ENCODE assay signal across 8 cellular contexts in genomic region chr12:85575115-85576096, GRCh38.
DNase-seq lines count a peak whose midpoint lies in the region; ATAC-seq and TF ChIP-seq lines count a peak whose summit lies in the region.

No MANE protein-coding gene starts in this region.

- peak; percentile 97 for ATAC-seq in GM18870 (IDR thresholded peaks at IDR 0.05; ENCODE audit: unreplicated experiment)
- peak; percentile 98 for ATAC-seq in HG02973 (IDR thresholded peaks at IDR 0.05; ENCODE audit: unreplicated experiment)
- peak; percentile 97 for ATAC-seq in foreskin keratinocyte
- no peak for ATAC-seq in activated T-helper 17 cell treated with anti-CD3 and anti-CD28 coated beads, Interleukin-2, amount 50 U/mL, for 72 hours (replicated peaks)

- no peak overlapping the region for H3K27ac ChIP-seq in foreskin keratinocyte
- no peak overlapping the region for H3K27ac ChIP-seq in parathyroid adenoma

- H3K9me3 Mint-ChIP-seq in activated T-helper 17 cell treated with anti-CD3 and anti-CD28 coated beads, Interleukin-2, amount 50 U/mL, for 72 hours: peaks cover 4% of the 10 kb centered on the region

- no peaks in the 10 kb centered on the region for H3K36me3 Mint-ChIP-seq in activated T-helper 17 cell treated with anti-CD3 and anti-CD28 coated beads, Interleukin-2, amount 50 U/mL, for 72 hours (ENCODE audit: low read depth)

- H3K36me3 ChIP-seq in parathyroid adenoma (ENCODE audit: control insufficient read depth, insufficient read depth, low read length): no peaks in the 10 kb centered on the region

- DNase-seq in COLO829 (ENCODE audit: low spot score): peak; percentile 83
- peak; percentile 89 for DNase-seq in NCI-H146 (lab: John Stamatoyannopoulos, UW)
- peak; percentile 12 for DNase-seq in T1000 (lab: John Stamatoyannopoulos, UW)
- peak; percentile 13 to 49 for DNase-seq in foreskin keratinocyte

- H3K4me1 ChIP-seq in foreskin keratinocyte (no peaks in the 10 kb centered on the region), parathyroid adenoma (no peaks in the 10 kb centered on the region)

- H3K9me3 ChIP-seq in parathyroid adenoma (ENCODE audit: control insufficient read depth, low read length): no peaks in the 10 kb centered on the region

- H3K79me2 ChIP-seq in parathyroid adenoma: no peaks in the 10 kb centered on the region

- H3K9ac ChIP-seq in parathyroid adenoma: no peak overlapping the region

- TF ChIP-seq CTCF in foreskin keratinocyte (conservative IDR thresholded peaks at IDR 0.05) (peak; percentile 81), parathyroid adenoma (IDR thresholded peaks at IDR 0.05) (peak; percentile 74)

- H3K27ac Mint-ChIP-seq in activated T-helper 17 cell treated with anti-CD3 and anti-CD28 coated beads, Interleukin-2, amount 50 U/mL, for 72 hours: no peak overlapping the region

- no peaks in the 10 kb centered on the region for H3K27me3 Mint-ChIP-seq in activated T-helper 17 cell treated with anti-CD3 and anti-CD28 coated beads, Interleukin-2, amount 50 U/mL, for 72 hours

- H3K27me3 ChIP-seq in foreskin keratinocyte (no peaks in the 10 kb centered on the region), parathyroid adenoma (ENCODE audit: control insufficient read depth, insufficient read depth, low read length) (no peaks in the 10 kb centered on the region)

- no peak overlapping the region for H3K4me3 ChIP-seq in parathyroid adenoma (ENCODE audit: low read depth, low read length)

- no peak overlapping the region for H3K4me2 ChIP-seq in parathyroid adenoma (ENCODE audit: low read length)

- no peak overlapping the region for H2AFZ ChIP-seq in parathyroid adenoma

- no peak overlapping the region for H3K4me3 Mint-ChIP-seq in activated T-helper 17 cell treated with anti-CD3 and anti-CD28 coated beads, Interleukin-2, amount 50 U/mL, for 72 hours

- H3K4me1 Mint-ChIP-seq in activated T-helper 17 cell treated with anti-CD3 and anti-CD28 coated beads, Interleukin-2, amount 50 U/mL, for 72 hours: no peaks in the 10 kb centered on the region

Comparison
In these comparisons a context has a peak if more than half of its experiments do, and no peak if none do; other contexts are left out.
1. DNase-seq: peak in every context shown above with its lines; median percentile 89 in NCI-H146; 83 in COLO829; 31 in foreskin keratinocyte; 12 in T1000.